Comparison of ENCODE assay signal across 9 cellular contexts in the genomic region with DNA sequence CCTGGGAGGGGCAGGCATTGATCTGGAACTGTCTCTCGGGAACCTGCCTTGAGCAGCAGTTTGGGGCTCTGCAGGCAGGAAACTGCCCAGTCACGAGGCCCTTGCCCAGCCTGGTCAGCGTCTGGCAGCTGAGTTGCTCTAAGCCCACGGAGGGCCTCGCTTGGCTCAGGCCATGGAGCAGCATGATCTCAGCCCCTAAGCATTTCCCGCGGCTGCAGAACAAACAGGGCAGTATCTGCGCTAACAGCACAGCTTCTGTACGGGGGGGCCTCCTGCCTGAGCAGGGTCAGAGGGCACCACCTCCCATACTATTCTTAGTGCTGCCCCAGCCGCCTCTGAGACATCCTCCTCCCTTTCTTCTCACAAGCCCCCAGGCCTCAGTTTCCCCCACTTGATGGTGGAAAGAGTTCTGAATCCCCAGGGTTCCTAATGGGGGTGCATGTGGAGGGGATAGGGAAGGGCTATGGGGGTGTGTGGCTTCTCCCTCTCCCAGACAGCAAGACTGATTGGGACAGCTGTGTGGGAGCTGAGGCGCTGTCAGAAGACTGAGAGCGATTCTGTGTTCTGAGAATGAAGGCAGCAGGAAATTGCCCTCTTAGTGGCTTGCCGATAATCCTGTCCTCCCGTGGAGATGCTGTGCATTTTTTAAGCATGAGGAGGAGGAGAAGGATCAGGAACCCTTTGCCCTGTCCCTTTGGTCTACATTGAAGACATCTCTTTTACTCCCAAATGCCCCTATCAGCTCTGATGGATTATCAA. TPM values are rescaled to one million over a fixed set of nuclear protein-coding genes. Genes with fewer than 3 reads are reported as not detected.
DNase-seq lines count a peak whose midpoint lies in the region; ATAC-seq and TF ChIP-seq lines count a peak whose summit lies in the region.
"Had no signal": no experiment of that assay in that cellular context is flagged by ENCODE, and none has a peak within 500 bp of the region (broad histone marks: within the 10 kb centered on the region; RNA-seq: fewer than 3 reads in every experiment).

No MANE protein-coding gene starts in this region.

- H3K27me3 ChIP-seq in tibial nerve, result no peaks in the 10 kb centered on the region
- H3K27me3 ChIP-seq in CD4-positive, alpha-beta memory T cell (ENCODE audit: insufficient read depth, low read length), result no peaks in the 10 kb centered on the region

- WGBS in tibial nerve, 2 donors, result 19 to 20% methylated on average over 14 of the region's 14 CpGs

- H3K27ac ChIP-seq in tibial nerve, result peak overlapping the region; percentile 73 to 84 (median 78)
- H3K27ac ChIP-seq in CD4-positive, alpha-beta memory T cell (ENCODE audit: low read depth, low read length), result no peak overlapping the region

- H3K4me3 Mint-ChIP-seq in CD4-positive, alpha-beta memory T cell, result no peak overlapping the region
- H3K4me3 Mint-ChIP-seq in effector memory CD8-positive, alpha-beta T cell, result no peak overlapping the region

- ATAC-seq in esophagus mucosa, result peak; percentile 31
- no peak for ATAC-seq in effector memory CD8-positive, alpha-beta T cell (replicated peaks)

- H3K36me3 Mint-ChIP-seq in CD4-positive, alpha-beta memory T cell, result no peaks in the 10 kb centered on the region
- peaks cover 2% of the 10 kb centered on the region for H3K36me3 Mint-ChIP-seq in effector memory CD8-positive, alpha-beta T cell (ENCODE audit: insufficient read depth)

- H3K9me3 Mint-ChIP-seq in CD4-positive, alpha-beta memory T cell, result no peaks in the 10 kb centered on the region
- H3K9me3 Mint-ChIP-seq in effector memory CD8-positive, alpha-beta T cell, result no peaks in the 10 kb centered on the region

- peaks cover 0 to 29% (median 0%) of the 10 kb centered on the region in 3 donors for H3K36me3 ChIP-seq in tibial nerve
- no peaks in the 10 kb centered on the region for H3K36me3 ChIP-seq in CD4-positive, alpha-beta memory T cell (ENCODE audit: insufficient read depth, low read length)

- DNase-seq in mesenteric fat pad (ENCODE audit: low spot score) (peak; percentile 81), tibial nerve (ENCODE audit: low spot score in 2 of 2) (peak; percentile 64 to 80), SHP77 treated with DMSO at 0.1 percent for 48 hours (lab: John Stamatoyannopoulos, UW) (no peak), HT-29 (ENCODE audit: low spot score) (no peak)
- no peak for DNase-seq in CD4-positive, alpha-beta memory T cell
- no peak for DNase-seq in effector memory CD8-positive, alpha-beta T cell
- DNase-seq: NCI-H524 treated with DMSO at 0.1 percent for 48 hours had no signal

- TF ChIP-seq POLR2A in tibial nerve (IDR thresholded peaks at IDR 0.05), result peak in 1 of 2 donors; percentile 25

- no peaks in the 10 kb centered on the region for H3K4me1 Mint-ChIP-seq in CD4-positive, alpha-beta memory T cell
- no peaks in the 10 kb centered on the region for H3K4me1 Mint-ChIP-seq in effector memory CD8-positive, alpha-beta T cell (ENCODE audit: low read depth in 2 of 2)

- H3K4me1 ChIP-seq in tibial nerve, result peaks cover 0 to 93% (median 29%) of the 10 kb centered on the region in 4 donors
- no peaks in the 10 kb centered on the region for H3K4me1 ChIP-seq in CD4-positive, alpha-beta memory T cell (ENCODE audit: insufficient read depth, low read length)

- TF ChIP-seq EP300 in Ishikawa (IDR thresholded peaks at IDR 0.05; ENCODE audit: borderline replicate concordance), result no peak
- TF ChIP-seq EP300 in tibial nerve (IDR thresholded peaks at IDR 0.05), result peak; percentile 65 to 93

- TF ChIP-seq RAD21 in Ishikawa (IDR thresholded peaks at IDR 0.05; ENCODE audit: low read depth), result no peak

- no peak overlapping the region for H3K4me3 ChIP-seq in tibial nerve
- H3K4me3 ChIP-seq in CD4-positive, alpha-beta memory T cell (ENCODE audit: low read length in 2 of 2), result no peak overlapping the region

- H3K27me3 Mint-ChIP-seq in CD4-positive, alpha-beta memory T cell, result peaks cover 2 to 5% of the 10 kb centered on the region in 2 donors
- peaks cover 43 to 56% of the 10 kb centered on the region in 2 donors for H3K27me3 Mint-ChIP-seq in effector memory CD8-positive, alpha-beta T cell

- H3K27ac Mint-ChIP-seq in CD4-positive, alpha-beta memory T cell, result no peak overlapping the region
- H3K27ac Mint-ChIP-seq in effector memory CD8-positive, alpha-beta T cell, result no peak overlapping the region

- POLR2A ChIA-PET in CD4-positive, alpha-beta memory T cell (lab: Charles Lee; ENCODE audit: partially characterized antibody), result no interaction called here

- no peaks in the 10 kb centered on the region for H3K9me3 ChIP-seq in tibial nerve
- H3K9me3 ChIP-seq in CD4-positive, alpha-beta memory T cell (ENCODE audit: control insufficient read depth in 1 of 2, low read length in 2 of 2), result no peaks in the 10 kb centered on the region

- peak in 1 of 5 experiments; percentile 36 for TF ChIP-seq CTCF in tibial nerve (IDR thresholded peaks at IDR 0.05)

- intact Hi-C loops in CD4-positive, alpha-beta memory T cell (cut with micrococcal nuclease), result no loop called here

- CTCF ChIA-PET in CD4-positive, alpha-beta memory T cell (lab: Charles Lee; ENCODE audit: partially characterized antibody), result no interaction called here

TF ChIP-seq in Ishikawa, 13 proteins besides CTCF, POLR2A, EP300 and RAD21:
- no peak for TF ChIP-seq CREB1 (IDR thresholded peaks at IDR 0.05; ENCODE audit: low read depth)
- TF ChIP-seq, protein P1, sequence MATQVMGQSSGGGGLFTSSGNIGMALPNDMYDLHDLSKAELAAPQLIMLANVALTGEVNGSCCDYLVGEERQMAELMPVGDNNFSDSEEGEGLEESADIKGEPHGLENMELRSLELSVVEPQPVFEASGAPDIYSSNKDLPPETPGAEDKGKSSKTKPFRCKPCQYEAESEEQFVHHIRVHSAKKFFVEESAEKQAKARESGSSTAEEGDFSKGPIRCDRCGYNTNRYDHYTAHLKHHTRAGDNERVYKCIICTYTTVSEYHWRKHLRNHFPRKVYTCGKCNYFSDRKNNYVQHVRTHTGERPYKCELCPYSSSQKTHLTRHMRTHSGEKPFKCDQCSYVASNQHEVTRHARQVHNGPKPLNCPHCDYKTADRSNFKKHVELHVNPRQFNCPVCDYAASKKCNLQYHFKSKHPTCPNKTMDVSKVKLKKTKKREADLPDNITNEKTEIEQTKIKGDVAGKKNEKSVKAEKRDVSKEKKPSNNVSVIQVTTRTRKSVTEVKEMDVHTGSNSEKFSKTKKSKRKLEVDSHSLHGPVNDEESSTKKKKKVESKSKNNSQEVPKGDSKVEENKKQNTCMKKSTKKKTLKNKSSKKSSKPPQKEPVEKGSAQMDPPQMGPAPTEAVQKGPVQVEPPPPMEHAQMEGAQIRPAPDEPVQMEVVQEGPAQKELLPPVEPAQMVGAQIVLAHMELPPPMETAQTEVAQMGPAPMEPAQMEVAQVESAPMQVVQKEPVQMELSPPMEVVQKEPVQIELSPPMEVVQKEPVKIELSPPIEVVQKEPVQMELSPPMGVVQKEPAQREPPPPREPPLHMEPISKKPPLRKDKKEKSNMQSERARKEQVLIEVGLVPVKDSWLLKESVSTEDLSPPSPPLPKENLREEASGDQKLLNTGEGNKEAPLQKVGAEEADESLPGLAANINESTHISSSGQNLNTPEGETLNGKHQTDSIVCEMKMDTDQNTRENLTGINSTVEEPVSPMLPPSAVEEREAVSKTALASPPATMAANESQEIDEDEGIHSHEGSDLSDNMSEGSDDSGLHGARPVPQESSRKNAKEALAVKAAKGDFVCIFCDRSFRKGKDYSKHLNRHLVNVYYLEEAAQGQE (IDR thresholded peaks at IDR 0.05; ENCODE audit: low read depth), result no peak
- TF ChIP-seq, protein P2, sequence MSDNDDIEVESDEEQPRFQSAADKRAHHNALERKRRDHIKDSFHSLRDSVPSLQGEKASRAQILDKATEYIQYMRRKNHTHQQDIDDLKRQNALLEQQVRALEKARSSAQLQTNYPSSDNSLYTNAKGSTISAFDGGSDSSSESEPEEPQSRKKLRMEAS (IDR thresholded peaks at IDR 0.05), result 0 out of 2 replicates have a peak, but pooled peaks have one; percentile 34
- TF ChIP-seq, protein P3, sequence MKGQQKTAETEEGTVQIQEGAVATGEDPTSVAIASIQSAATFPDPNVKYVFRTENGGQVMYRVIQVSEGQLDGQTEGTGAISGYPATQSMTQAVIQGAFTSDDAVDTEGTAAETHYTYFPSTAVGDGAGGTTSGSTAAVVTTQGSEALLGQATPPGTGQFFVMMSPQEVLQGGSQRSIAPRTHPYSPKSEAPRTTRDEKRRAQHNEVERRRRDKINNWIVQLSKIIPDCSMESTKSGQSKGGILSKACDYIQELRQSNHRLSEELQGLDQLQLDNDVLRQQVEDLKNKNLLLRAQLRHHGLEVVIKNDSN (IDR thresholded peaks at IDR 0.05), result 0 out of 2 replicates have a peak, but pooled peaks have one; percentile 35
- no peak for TF ChIP-seq TAF1 (IDR thresholded peaks at IDR 0.05; ENCODE audit: low read depth)
- no peak for TF ChIP-seq EGR1 (IDR thresholded peaks at IDR 0.05)
- no peak for TF ChIP-seq NFIC (IDR thresholded peaks at IDR 0.05)

RNA-seq across cellular contexts. Expression of a gene that starts 46.4 kb away (rescaled TPM):
- total RNA-seq in esophagus mucosa (4.3 TPM), mesenteric fat pad (70.0 TPM), tibial nerve (100 to 1,000 TPM in 1 of 4 donors, 10 to 100 TPM in 3; 56.7 to 103 (median 71.0) TPM)
- under 1 TPM; 0.25 to 0.47 TPM for total RNA-seq in CD4-positive, alpha-beta memory T cell
- under 1 TPM; 0.11 to 0.80 TPM for polyA plus RNA-seq in CD4-positive, alpha-beta memory T cell
- total RNA-seq in HT-29 (2014; rRNA removed; shearing (Covaris generic)), result 0.34 and 2.4 TPM in 2 replicates

Comparison
In these comparisons a context has a peak if more than half of its experiments do, and no peak if none do; other contexts are left out.
1. DNase-seq: peak in mesenteric fat pad (single experiment) and tibial nerve (2 of 2); none in SHP77 treated with DMSO at 0.1 percent for 48 hours (single experiment), CD4-positive, alpha-beta memory T cell (0 of 5), effector memory CD8-positive, alpha-beta T cell (0 of 3) and HT-29 (single experiment).
2. RNA of a gene that starts 46.4 kb away (total RNA-seq): 56.7 to 103 TPM in tibial nerve and 70.0 TPM in mesenteric fat pad (single experiment); 4.3 TPM in esophagus mucosa (single experiment), 0.34 to 2.4 TPM in HT-29 and 0.25 to 0.47 TPM in CD4-positive, alpha-beta memory T cell; every median in the first group is over 10 times any median in the second.